Comparison of ENCODE assay signal across 15 cellular contexts in the genomic region with DNA sequence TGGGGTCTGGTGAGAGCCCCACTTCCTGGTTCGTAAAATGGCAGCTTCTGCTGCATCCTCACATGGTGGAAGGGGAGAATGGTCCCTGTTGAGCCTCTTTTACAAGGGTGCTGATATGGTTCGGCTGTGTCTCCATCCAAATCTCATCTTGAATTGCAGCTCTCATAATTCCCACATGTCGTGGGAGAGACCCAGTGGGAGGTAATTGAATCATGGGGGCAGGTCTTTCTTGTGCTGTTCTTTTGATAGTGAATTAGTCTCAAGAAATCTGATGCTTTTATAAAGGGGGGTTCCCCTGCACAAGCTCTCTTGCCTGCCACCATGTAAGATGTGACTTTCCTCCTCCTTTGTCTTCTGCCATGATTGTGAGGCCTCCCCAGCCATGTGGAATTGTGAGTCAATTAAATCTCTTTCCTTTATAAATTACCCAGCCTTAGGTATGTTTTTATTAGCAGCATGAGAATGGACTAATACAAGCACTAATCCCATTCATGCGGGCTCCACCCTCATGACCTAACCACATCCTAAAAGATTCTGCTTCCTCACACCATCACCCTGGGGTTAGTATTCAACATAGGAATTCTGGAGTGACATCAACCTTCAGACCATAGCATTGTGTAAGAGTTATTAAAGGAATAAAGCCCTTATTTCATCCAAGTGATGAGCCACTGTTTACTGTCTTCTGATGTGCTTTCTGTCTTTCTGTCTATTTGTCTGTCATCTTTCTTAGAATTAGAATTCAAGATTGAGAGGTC.
DNase-seq lines count a peak whose midpoint lies in the region; ATAC-seq and TF ChIP-seq lines count a peak whose summit lies in the region.
"Had no signal": no experiment of that assay in that cellular context is flagged by ENCODE, and none has a peak within 500 bp of the region (broad histone marks: within the 10 kb centered on the region; RNA-seq: fewer than 3 reads in every experiment).

No MANE protein-coding gene starts in this region.

- DNase-seq in AG20443 (ENCODE audit: low spot score) (peak; percentile 80), M059J (ENCODE audit: low read depth) (peak; percentile 61), choroid plexus epithelial cell (ENCODE audit: low read depth) (peak; percentile 85), kidney tubule cell (ENCODE audit: low spot score) (peak; percentile 89), retina (no peak), NK-92 (lab: John Stamatoyannopoulos, UW; ENCODE audit: unreplicated experiment) (no peak)
- no peak for DNase-seq in activated effector memory CD4-positive, alpha-beta T cell treated with Interleukin-2 at 50 U/mL for 16 hours
- DNase-seq: cortex of kidney; Karpas-422; NCI-H187; NCI-H748 treated with DMSO at 0.1 percent for 48 hours; SJCRH30; stimulated activated CD4-positive, alpha-beta T cell treated with anti-CD3 and anti-CD28 coated beads, Interleukin-2, amount 100 ng/mL, for 24 hours had no signal

- H3K4me3 ChIP-seq in choroid plexus epithelial cell (ENCODE audit: low read depth, low read length) = no peak overlapping the region
- H3K4me3 ChIP-seq: BLaER1, SJCRH30 had no signal

- no peak for ATAC-seq in HG02981 (IDR thresholded peaks at IDR 0.05; ENCODE audit: unreplicated experiment)

- no peak for TF ChIP-seq CTCF in choroid plexus epithelial cell (conservative IDR thresholded peaks at IDR 0.05; ENCODE audit: low read depth, low read length)

Comparison
In these comparisons a context has a peak if more than half of its experiments do, and no peak if none do; other contexts are left out.
1. DNase-seq: peak in AG20443 (single experiment), M059J (single experiment), choroid plexus epithelial cell (single experiment) and kidney tubule cell (single experiment); none in activated effector memory CD4-positive, alpha-beta T cell treated with Interleukin-2 at 50 U/mL for 16 hours (single experiment), retina (single experiment) and NK-92 (single experiment).